1 cellular context compared by ENCODE assay signal in genomic region chr18:48674198-48674721, GRCh38.
TF ChIP-seq lines count a peak whose summit lies in the region.

No MANE protein-coding gene starts in this region.

TF ChIP-seq in liver, 16 proteins besides CTCF, POLR2A, EP300 and RAD21 (continued from another document):
- TF ChIP-seq NR2F2 (IDR thresholded peaks at IDR 0.05): peak; percentile 61
- TF ChIP-seq EGR1 (IDR thresholded peaks at IDR 0.05; ENCODE audit: low read depth in 2 of 2): no peak
- peak; percentile 30 for TF ChIP-seq REST (IDR thresholded peaks at IDR 0.05)
- TF ChIP-seq FOXA1 (IDR thresholded peaks at IDR 0.05): no peak
- peak; percentile 98 to 99 for TF ChIP-seq HNF4A (conservative IDR thresholded peaks at IDR 0.05)
- TF ChIP-seq MAX (IDR thresholded peaks at IDR 0.05): peak; percentile 59
- TF ChIP-seq ZBTB33 (IDR thresholded peaks at IDR 0.05): no peak
- peak; percentile 84 to 88 for TF ChIP-seq RXRA (IDR thresholded peaks at IDR 0.05)
- TF ChIP-seq TAF1 (conservative IDR thresholded peaks at IDR 0.05): no peak
- TF ChIP-seq ATF3 (IDR thresholded peaks at IDR 0.05): no peak
- peak in 1 of 2 donors; percentile 27 for TF ChIP-seq JUND (IDR thresholded peaks at IDR 0.05)
